22 cellular contexts compared by ENCODE assay signal in the genomic region with DNA sequence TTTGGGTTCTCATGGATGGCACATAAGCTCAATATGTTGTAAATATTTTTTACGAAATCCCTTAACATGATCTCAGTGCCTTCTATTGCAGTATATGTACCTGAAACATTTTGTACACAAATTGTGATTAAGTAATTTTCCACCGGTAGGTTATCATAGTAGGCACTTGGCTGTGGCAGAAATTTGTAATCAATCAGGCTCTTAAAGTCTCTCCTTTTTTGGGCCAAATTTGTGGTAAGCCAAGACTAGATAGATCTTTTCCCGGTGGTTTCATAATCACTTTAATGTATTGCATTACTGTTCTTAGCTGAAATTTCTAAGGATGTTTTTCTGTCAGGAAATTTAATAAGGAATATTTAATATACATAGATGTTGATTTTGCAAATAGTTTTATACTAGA. TPM values are rescaled to one million over a fixed set of nuclear protein-coding genes. Genes with fewer than 3 reads are reported as not detected.
DNase-seq lines count a peak whose midpoint lies in the region; ATAC-seq and TF ChIP-seq lines count a peak whose summit lies in the region.
"Had no signal": no experiment of that assay in that cellular context is flagged by ENCODE, and none has a peak within 500 bp of the region (broad histone marks: within the 10 kb centered on the region; RNA-seq: fewer than 3 reads in every experiment).

No MANE protein-coding gene starts in this region.

- no peaks in the 10 kb centered on the region for H3K36me3 Mint-ChIP-seq in activated naive CD8-positive, alpha-beta T cell
- H3K36me3 Mint-ChIP-seq in activated naive CD8-positive, alpha-beta T cell treated with anti-CD3 and anti-CD28 coated beads, Interleukin-2, amount 50 U/mL, for 24 hours (ENCODE audit: low read depth) = no peaks in the 10 kb centered on the region
- peaks cover 4% of the 10 kb centered on the region for H3K36me3 Mint-ChIP-seq in type B pancreatic cell
- H3K36me3 Mint-ChIP-seq: natural killer cell, WTC11 had no signal

- H3K4me1 Mint-ChIP-seq in activated naive CD8-positive, alpha-beta T cell (ENCODE audit: low read depth) = peaks cover 32% of the 10 kb centered on the region
- H3K4me1 Mint-ChIP-seq in activated naive CD8-positive, alpha-beta T cell treated with anti-CD3 and anti-CD28 coated beads, Interleukin-2, amount 50 U/mL, for 24 hours = peaks cover 47% of the 10 kb centered on the region
- H3K4me1 Mint-ChIP-seq in type B pancreatic cell (ENCODE audit: unreplicated experiment) = peaks cover 7% of the 10 kb centered on the region

- no peak for TF ChIP-seq POLR2A in vagina (IDR thresholded peaks at IDR 0.05)

- POLR2A ChIA-PET in PC-3 (lab: Charles Lee; ENCODE audit: unreplicated experiment) = no interaction called here

- no peak overlapping the region for H3K9ac ChIP-seq in PC-3 (ENCODE audit: low read length)

- no peak overlapping the region; the same call in 1 of the 2 replicates for H3K4me2 ChIP-seq in PC-3 (ENCODE audit: low read length)

- no peaks in the 10 kb centered on the region for H3F3A ChIP-seq in PC-3 (ENCODE audit: low read length, unreplicated experiment)

- H3K4me1 ChIP-seq in PC-3 (ENCODE audit: insufficient read depth, low read length) (peaks cover 7% of the 10 kb centered on the region; the same call in 1 of the 2 replicates), vagina (peaks cover 30% of the 10 kb centered on the region)

- H3K27ac Mint-ChIP-seq in activated naive CD8-positive, alpha-beta T cell = no peak overlapping the region
- no peak overlapping the region for H3K27ac Mint-ChIP-seq in activated naive CD8-positive, alpha-beta T cell treated with anti-CD3 and anti-CD28 coated beads, Interleukin-2, amount 50 U/mL, for 24 hours
- H3K27ac Mint-ChIP-seq in type B pancreatic cell = no peak overlapping the region
- H3K27ac Mint-ChIP-seq: effector memory CD8-positive, alpha-beta T cell; natural killer cell; WTC11 had no signal

- peaks cover 76% of the 10 kb centered on the region for H3K79me2 ChIP-seq in PC-3 (ENCODE audit: low read length)

- CTCF ChIA-PET in PC-3 (lab: Charles Lee) = no interaction called here

- no peaks in the 10 kb centered on the region for H3K9me3 Mint-ChIP-seq in activated naive CD8-positive, alpha-beta T cell (ENCODE audit: low read depth)
- H3K9me3 Mint-ChIP-seq in activated naive CD8-positive, alpha-beta T cell treated with anti-CD3 and anti-CD28 coated beads, Interleukin-2, amount 50 U/mL, for 24 hours = no peaks in the 10 kb centered on the region
- H3K9me3 Mint-ChIP-seq in type B pancreatic cell = no peaks in the 10 kb centered on the region
- H3K9me3 Mint-ChIP-seq: central memory CD8-positive, alpha-beta T cell; effector memory CD8-positive, alpha-beta T cell; natural killer cell; WTC11 had no signal

- H3K4me3 Mint-ChIP-seq in activated naive CD8-positive, alpha-beta T cell = peak overlapping the region; percentile 35
- H3K4me3 Mint-ChIP-seq in activated naive CD8-positive, alpha-beta T cell treated with anti-CD3 and anti-CD28 coated beads, Interleukin-2, amount 50 U/mL, for 24 hours = no peak overlapping the region
- peak overlapping the region; percentile 45 for H3K4me3 Mint-ChIP-seq in type B pancreatic cell
- H3K4me3 Mint-ChIP-seq: central memory CD8-positive, alpha-beta T cell; effector memory CD8-positive, alpha-beta T cell; natural killer cell; WTC11 had no signal

- H2AFZ ChIP-seq in PC-3 (ENCODE audit: low read length) = no peak overlapping the region

- DNase-seq in activated naive CD8-positive, alpha-beta T cell treated with anti-CD3 and anti-CD28 coated beads, Interleukin-2, amount 50 U/mL, for 24 hours = no peak
- DNase-seq in PC-3 = no peak
- DNase-seq in fibroblast of peridontal ligament (ENCODE audit: extremely low read depth) = peak; percentile 38
- DNase-seq in type B pancreatic cell (ENCODE audit: extremely low spot score, unreplicated experiment) = no peak
- DNase-seq in vagina (ENCODE audit: extremely low spot score in 2 of 2) = no peak
- DNase-seq in SW480 (ENCODE audit: low spot score) = no peak
- DNase-seq: amygdala; DMS53; effector memory CD8-positive, alpha-beta T cell; foreskin fibroblast; hippocampal formation; mesendoderm; natural killer cell; NCI-H1694 treated with DMSO at 0.1 percent for 48 hours; Right ventricle myocardium superior; T-helper 2 cell; tibial artery had no signal

- H3K36me3 ChIP-seq in PC-3 (ENCODE audit: low read depth, low read length) = no peaks in the 10 kb centered on the region; the same call in 1 of the 2 replicates
- H3K36me3 ChIP-seq in vagina = no peaks in the 10 kb centered on the region
- H3K36me3 ChIP-seq: tibial artery had no signal

- no peaks in the 10 kb centered on the region for H3K9me2 ChIP-seq in PC-3 (replicated peaks; ENCODE audit: low read length)

- no peaks in the 10 kb centered on the region for H3K27me3 Mint-ChIP-seq in activated naive CD8-positive, alpha-beta T cell
- H3K27me3 Mint-ChIP-seq in activated naive CD8-positive, alpha-beta T cell treated with anti-CD3 and anti-CD28 coated beads, Interleukin-2, amount 50 U/mL, for 24 hours = no peaks in the 10 kb centered on the region
- H3K27me3 Mint-ChIP-seq in type B pancreatic cell = no peaks in the 10 kb centered on the region
- H3K27me3 Mint-ChIP-seq: central memory CD8-positive, alpha-beta T cell; effector memory CD8-positive, alpha-beta T cell had no signal

- no peak for ATAC-seq in activated naive CD8-positive, alpha-beta T cell treated with anti-CD3 and anti-CD28 coated beads, Interleukin-2, amount 50 U/mL, for 24 hours
- ATAC-seq in PC-3 = no peak
- no peak for ATAC-seq in GM21786 (IDR thresholded peaks at IDR 0.05; ENCODE audit: unreplicated experiment)
- ATAC-seq: effector memory CD8-positive, alpha-beta T cell; natural killer cell; WTC11 had no signal

- no peaks in the 10 kb centered on the region for H3K9me3 ChIP-seq in PC-3 (ENCODE audit: low read length)
- no peaks in the 10 kb centered on the region for H3K9me3 ChIP-seq in vagina
- H3K9me3 ChIP-seq: tibial artery had no signal

- TF ChIP-seq CTCF in PC-3 (conservative IDR thresholded peaks at IDR 0.05; ENCODE audit: low read depth, low read length) (no peak), type B pancreatic cell (conservative IDR thresholded peaks at IDR 0.05) (no peak), vagina (IDR thresholded peaks at IDR 0.05) (no peak)

- H4K20me1 ChIP-seq in PC-3 (ENCODE audit: low read length) = peaks cover 23% of the 10 kb centered on the region; the same call in 1 of the 2 replicates

- intact Hi-C loops in PC-3 (cut with micrococcal nuclease) (no loop called here), vagina (cut with DNase I) (no loop called here)

- H3K4me3 ChIP-seq in PC-3 (ENCODE audit: low read length) = no peak overlapping the region
- no peak overlapping the region for H3K4me3 ChIP-seq in vagina
- H3K4me3 ChIP-seq: tibial artery had no signal

- BruUV-seq in PC-3 (replicated peaks; lab: Mats Ljungman, UMichigan) = TSS peak; percentile 4

- H3K27me3 ChIP-seq in PC-3 (ENCODE audit: low read length) = no peaks in the 10 kb centered on the region
- no peaks in the 10 kb centered on the region for H3K27me3 ChIP-seq in vagina
- H3K27me3 ChIP-seq: tibial artery had no signal

- H3K27ac ChIP-seq in PC-3 (ENCODE audit: low read length) (no peak overlapping the region), vagina (no peak overlapping the region)
- H3K27ac ChIP-seq: C4-2B, tibial artery had no signal

RNA-seq across cellular contexts. Expression of gene PCMT1, which starts 3.1 kb away (rescaled TPM):
- total RNA-seq in PC-3 (2014; rRNA removed) (122 and 158 TPM in 2 replicates), type B pancreatic cell (ENCODE audit: low replicate concordance) (61.2 and 65.6 TPM in 2 replicates), vagina (105 TPM)

RNA-seq across cellular contexts. Expression of gene NUP43, which starts 6.3 kb away (rescaled TPM):
- 19.2 and 25.5 TPM in 2 replicates for total RNA-seq in PC-3 (2014; rRNA removed)
- total RNA-seq in type B pancreatic cell (ENCODE audit: low replicate concordance) = 35.3 and 55.8 TPM in 2 replicates
- 25.0 TPM for total RNA-seq in vagina

RNA-seq across cellular contexts. Expression of gene LATS1, which starts 34.7 kb away (rescaled TPM):
- total RNA-seq in PC-3 (2014; rRNA removed) (9.2 and 9.7 TPM in 2 replicates), type B pancreatic cell (ENCODE audit: low replicate concordance) (31.0 and 33.3 TPM in 2 replicates), vagina (28.0 TPM)
